In genomic region chr6:137736048-137736846, GRCh38 we compare ENCODE assay signal across 9 cellular contexts.
DNase-seq lines count a peak whose midpoint lies in the region; ATAC-seq, FAIRE-seq and TF ChIP-seq lines count a peak whose summit lies in the region.
"Had no signal": no experiment of that assay in that cellular context is flagged by ENCODE, and none has a peak within 500 bp of the region (broad histone marks: within the 10 kb centered on the region; RNA-seq: fewer than 3 reads in every experiment).

No MANE protein-coding gene starts in this region.

- H3K4me1 ChIP-seq in astrocyte (ENCODE audit: insufficient read depth, low read length), result peaks cover 7% of the 10 kb centered on the region
- H3K4me1 ChIP-seq in right atrium auricular region, result no peaks in the 10 kb centered on the region

- H3K27ac ChIP-seq in astrocyte (ENCODE audit: low read depth, low read length) (no peak overlapping the region), right atrium auricular region (no peak overlapping the region)
- H3K27ac ChIP-seq: thoracic aorta had no signal

- peak; percentile 34 for DNase-seq in astrocyte (ENCODE audit: low read depth)
- no peak for DNase-seq in HCEC 1CT
- no peak for DNase-seq in right atrium auricular region (ENCODE audit: low spot score)
- no peak for DNase-seq in NCI-H2171 treated with DMSO at 0.1 percent for 48 hours (lab: John Stamatoyannopoulos, UW)
- DNase-seq in NCI-H1417 treated with DMSO at 0.1 percent for 48 hours (lab: John Stamatoyannopoulos, UW), result no peak

- no peaks in the 10 kb centered on the region for H3K9me3 ChIP-seq in astrocyte (ENCODE audit: insufficient read depth, low read depth, low read length)
- no peaks in the 10 kb centered on the region for H3K9me3 ChIP-seq in right atrium auricular region
- H3K9me3 ChIP-seq: thoracic aorta had no signal

- H3K4me1 Mint-ChIP-seq in astrocyte (ENCODE audit: low read depth, unreplicated experiment), result peaks cover 19% of the 10 kb centered on the region

- H3K27me3 ChIP-seq in astrocyte (ENCODE audit: insufficient read depth, low read length), result no peaks in the 10 kb centered on the region
- no peaks in the 10 kb centered on the region for H3K27me3 ChIP-seq in right atrium auricular region

- peak; percentile 91 for ATAC-seq in GM18511 (IDR thresholded peaks at IDR 0.05; ENCODE audit: unreplicated experiment)
- ATAC-seq in GM21367 (IDR thresholded peaks at IDR 0.05; ENCODE audit: unreplicated experiment), result peak; percentile 65
- ATAC-seq in HG03432 (IDR thresholded peaks at IDR 0.05; ENCODE audit: unreplicated experiment), result peak; percentile 82

- H2AFZ ChIP-seq in astrocyte (ENCODE audit: low read depth, low read length), result no peak overlapping the region

- H3K36me3 ChIP-seq in astrocyte (ENCODE audit: insufficient read depth, low read length) (no peaks in the 10 kb centered on the region), right atrium auricular region (no peaks in the 10 kb centered on the region)
- H3K36me3 ChIP-seq: thoracic aorta had no signal

- no peak overlapping the region for H3K9ac ChIP-seq in astrocyte (ENCODE audit: low read length)

- no peak overlapping the region for H3K27ac Mint-ChIP-seq in astrocyte (ENCODE audit: unreplicated experiment)

- TF ChIP-seq CTCF in astrocyte (IDR thresholded peaks at IDR 0.05; ENCODE audit: insufficient read depth, low read depth, low read length) (no peak), right atrium auricular region (IDR thresholded peaks at IDR 0.05) (no peak)

- no peaks in the 10 kb centered on the region for H4K20me1 ChIP-seq in astrocyte (ENCODE audit: insufficient read depth, low read length)

- H3K9me3 Mint-ChIP-seq in astrocyte (ENCODE audit: unreplicated experiment), result no peaks in the 10 kb centered on the region

- no peak overlapping the region for H3K4me3 Mint-ChIP-seq in astrocyte (ENCODE audit: unreplicated experiment)

- no peak for FAIRE-seq in astrocyte (lab: Jason Lieb, UNC)

- H3K36me3 Mint-ChIP-seq in astrocyte (ENCODE audit: low read depth, unreplicated experiment), result no peaks in the 10 kb centered on the region

- no peaks in the 10 kb centered on the region for H3K79me2 ChIP-seq in astrocyte (ENCODE audit: insufficient read depth, low read length)

- no peak overlapping the region for H3K4me2 ChIP-seq in astrocyte (ENCODE audit: low read length)

- peaks cover 3% of the 10 kb centered on the region for H3K27me3 Mint-ChIP-seq in astrocyte (ENCODE audit: low read depth, unreplicated experiment)

- H3K4me3 ChIP-seq in astrocyte (ENCODE audit: insufficient read depth, low read depth, low read length), result no peak overlapping the region
- no peak overlapping the region for H3K4me3 ChIP-seq in right atrium auricular region
- H3K4me3 ChIP-seq: thoracic aorta had no signal
